ENCODE assay signal across 1 cellular context in genomic region chr5:73201547-73202513, GRCh38.
TF ChIP-seq lines count a peak whose summit lies in the region.

No MANE protein-coding gene starts in this region.

TF ChIP-seq in WTC11, 78 proteins besides CTCF, POLR2A, EP300 and RAD21 (continued from another document):
- no peak for TF ChIP-seq STAT6 (CRISPR knock-in tag; conservative IDR thresholded peaks at IDR 0.05; ENCODE audit: low read depth)
- TF ChIP-seq HMGXB4 (CRISPR knock-in tag; IDR thresholded peaks at IDR 0.05): 0 out of 2 replicates have a peak, but pooled peaks have one; percentile 43
- TF ChIP-seq GRHL2 (CRISPR knock-in tag; IDR thresholded peaks at IDR 0.05; ENCODE audit: insufficient replicate concordance, severe bottlenecking): no peak
- TF ChIP-seq FOXP1 (CRISPR knock-in tag; IDR thresholded peaks at IDR 0.05; ENCODE audit: borderline replicate concordance): peak; percentile 79; the same call in 1 of the 2 replicates
- no peak for TF ChIP-seq OVOL2 (CRISPR knock-in tag; IDR thresholded peaks at IDR 0.05; ENCODE audit: borderline replicate concordance)
- no peak for TF ChIP-seq TEAD4 (CRISPR knock-in tag; IDR thresholded peaks at IDR 0.05)
- TF ChIP-seq ATF2 (CRISPR knock-in tag; IDR thresholded peaks at IDR 0.05; ENCODE audit: borderline replicate concordance, low read depth): no peak
- no peak for TF ChIP-seq ZNF416 (CRISPR knock-in tag; IDR thresholded peaks at IDR 0.05)
- 0 out of 2 replicates have a peak, but pooled peaks have one; percentile 26 for TF ChIP-seq SP1 (CRISPR knock-in tag; conservative IDR thresholded peaks at IDR 0.05)
- TF ChIP-seq USF2 (CRISPR knock-in tag; IDR thresholded peaks at IDR 0.05): peak; percentile 95
- no peak for TF ChIP-seq NR2C2 (CRISPR knock-in tag; IDR thresholded peaks at IDR 0.05)
- TF ChIP-seq ZNF423 (CRISPR knock-in tag; IDR thresholded peaks at IDR 0.05): no peak
- TF ChIP-seq SOX15 (CRISPR knock-in tag; IDR thresholded peaks at IDR 0.05): no peak
- 0 out of 2 replicates have a peak, but pooled peaks have one; percentile 25 for TF ChIP-seq E2F5 (CRISPR knock-in tag; IDR thresholded peaks at IDR 0.05)
- no peak for TF ChIP-seq ZNF671 (CRISPR knock-in tag; IDR thresholded peaks at IDR 0.05)
- no peak for TF ChIP-seq ZNF396 (CRISPR knock-in tag; IDR thresholded peaks at IDR 0.05; ENCODE audit: borderline replicate concordance)
- TF ChIP-seq ARID4B (CRISPR knock-in tag; IDR thresholded peaks at IDR 0.05; ENCODE audit: borderline replicate concordance): 0 out of 2 replicates have a peak, but pooled peaks have one; percentile 29
- no peak for TF ChIP-seq PRRX2 (CRISPR knock-in tag; IDR thresholded peaks at IDR 0.05)
